9 cellular contexts compared by ENCODE assay signal in genomic region chr6:142478117-142478516, GRCh38.
A peak's percentile ranks its signal among the peaks of the same experiment; 100 is the strongest.
DNase-seq lines count a peak whose midpoint lies in the region; ATAC-seq and TF ChIP-seq lines count a peak whose summit lies in the region.
"Had no signal": no experiment of that assay in that cellular context is flagged by ENCODE, and none has a peak within 500 bp of the region (broad histone marks: within the 10 kb centered on the region; RNA-seq: fewer than 3 reads in every experiment).

No MANE protein-coding gene starts in this region.

- intact Hi-C loops in left ventricle myocardium superior (cut with micrococcal nuclease), result no loop called here

- peak overlapping the region; percentile 59 for H3K27ac Mint-ChIP-seq in glutamatergic neuron (ENCODE audit: unreplicated experiment)

- H3K4me3 Mint-ChIP-seq in glutamatergic neuron (ENCODE audit: unreplicated experiment), result no peak overlapping the region

- H3K36me3 Mint-ChIP-seq in glutamatergic neuron (ENCODE audit: unreplicated experiment), result no peaks in the 10 kb centered on the region

- peak; percentile 53 for DNase-seq in Daoy (ENCODE audit: low read depth)
- DNase-seq in RPMI7951 (ENCODE audit: low read depth), result peak; percentile 74
- peak; percentile 28 for DNase-seq in glutamatergic neuron
- DNase-seq in anterior cingulate cortex (lab: John Stamatoyannopoulos, UW), result no peak
- DNase-seq in left ventricle myocardium superior, result no peak
- DNase-seq: NCI-H146 had no signal

- ATAC-seq in HG02759 (IDR thresholded peaks at IDR 0.05; ENCODE audit: unreplicated experiment) (peak; percentile 48), left ventricle myocardium superior (no peak), HG02610 (IDR thresholded peaks at IDR 0.05; ENCODE audit: unreplicated experiment) (no peak), GM21367 (IDR thresholded peaks at IDR 0.05; ENCODE audit: unreplicated experiment) (no peak)

- TF ChIP-seq CTCF in glutamatergic neuron (IDR thresholded peaks at IDR 0.05; ENCODE audit: partially characterized antibody, unreplicated experiment), result no peak

- peaks cover 1% of the 10 kb centered on the region for H3K9me3 Mint-ChIP-seq in glutamatergic neuron (ENCODE audit: unreplicated experiment)

- peaks cover 2% of the 10 kb centered on the region for H3K4me1 Mint-ChIP-seq in glutamatergic neuron (ENCODE audit: low read depth, unreplicated experiment)

- no peaks in the 10 kb centered on the region for H3K27me3 Mint-ChIP-seq in glutamatergic neuron (ENCODE audit: unreplicated experiment)

Comparison
In these comparisons a context has a peak if more than half of its experiments do, and no peak if none do; other contexts are left out.
1. DNase-seq: peak in Daoy (single experiment), RPMI7951 (single experiment) and glutamatergic neuron (single experiment); none in anterior cingulate cortex (0 of 58) and left ventricle myocardium superior (single experiment).